Comparison of ENCODE assay signal across 1 cellular context in genomic region chr14:60510976-60511599, GRCh38.
TF ChIP-seq lines count a peak whose summit lies in the region.

No MANE protein-coding gene starts in this region.

TF ChIP-seq in HepG2, 621 proteins besides CTCF, POLR2A, EP300 and RAD21:
- TF ChIP-seq LRRFIP1 (CRISPR knock-in tag; conservative IDR thresholded peaks at IDR 0.05) = no peak
- no peak for TF ChIP-seq DBP (CRISPR knock-in tag; IDR thresholded peaks at IDR 0.05; ENCODE audit: not compliant biosample characterization)
- TF ChIP-seq HES4 (CRISPR knock-in tag; IDR thresholded peaks at IDR 0.05; ENCODE audit: borderline replicate concordance) = no peak
- TF ChIP-seq HDAC1 (CRISPR knock-in tag; IDR thresholded peaks at IDR 0.05) = no peak
- no peak for TF ChIP-seq FUBP1 (CRISPR knock-in tag; IDR thresholded peaks at IDR 0.05; ENCODE audit: borderline replicate concordance)
- TF ChIP-seq ZSCAN29 (CRISPR knock-in tag; conservative IDR thresholded peaks at IDR 0.05) = no peak
- no peak for TF ChIP-seq ZNF281 (CRISPR knock-in tag; IDR thresholded peaks at IDR 0.05; ENCODE audit: borderline replicate concordance)
- TF ChIP-seq TCF12 (IDR thresholded peaks at IDR 0.05) = no peak
- no peak for TF ChIP-seq TCF12 (CRISPR knock-in tag; IDR thresholded peaks at IDR 0.05)
- no peak for TF ChIP-seq ZNF136 (CRISPR knock-in tag; IDR thresholded peaks at IDR 0.05; ENCODE audit: low read depth)
- TF ChIP-seq ZNF800 (CRISPR knock-in tag; IDR thresholded peaks at IDR 0.05) = no peak
- TF ChIP-seq ZNF160 (CRISPR knock-in tag; IDR thresholded peaks at IDR 0.05) = no peak
- TF ChIP-seq BHLHE40 (IDR thresholded peaks at IDR 0.05; ENCODE audit: low read length) = no peak
TF ChIP-seq in HepG2: peak in this region for 0.
